In the genomic region with DNA sequence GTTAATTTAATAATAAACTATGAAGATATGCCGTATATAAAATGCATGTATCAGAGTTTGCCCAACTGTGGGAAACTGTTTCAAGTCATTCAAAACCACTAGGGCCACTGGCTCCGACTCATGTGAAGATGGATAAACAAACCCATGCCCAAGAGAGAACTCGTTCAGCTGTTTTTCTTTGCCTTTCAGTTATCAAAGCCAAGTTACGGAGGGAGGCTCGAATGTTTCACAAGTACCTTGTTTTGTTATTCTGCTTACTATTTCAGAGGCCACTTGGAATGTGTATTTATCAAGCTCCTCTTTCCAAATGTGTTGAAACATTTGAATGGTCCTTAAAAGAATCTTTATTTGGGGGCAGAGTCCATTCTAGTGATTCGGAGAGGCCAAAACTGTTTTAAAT, we compare ENCODE assay signal across 17 cellular contexts.
DNase-seq lines count a peak whose midpoint lies in the region; ATAC-seq and TF ChIP-seq lines count a peak whose summit lies in the region.
"Had no signal": no experiment of that assay in that cellular context is flagged by ENCODE, and none has a peak within 500 bp of the region (broad histone marks: within the 10 kb centered on the region; RNA-seq: fewer than 3 reads in every experiment).

No MANE protein-coding gene starts in this region.

- no peak overlapping the region for H3K4me3 Mint-ChIP-seq in activated T-helper 1 cell treated with anti-CD3 and anti-CD28 coated beads, Interleukin-12 subunit alpha, Interleukin-12 subunit beta, Interleukin-2, Interleukin-4 antibody, amounts not matched to agents 30 ng/mL and 10 ng/mL and 1 ng/mL, durations not matched to agents 14 hours and 24 hours and 36 hours
- H3K4me3 Mint-ChIP-seq: activated CD4-positive, alpha-beta T cell treated with anti-CD3 and anti-CD28 coated beads, Interleukin-2, amount 10 ng/mL, durations not matched to agents 7 days and 5 days; activated T-cell treated with anti-CD3 and anti-CD28 coated beads, Interleukin-2, amount 50 U/mL, for 4 hours; immature natural killer cell had no signal

- in situ Hi-C loops in gastrocnemius medialis (cut with MboI; ENCODE audit: low sequenced_read_pairs in 4 of 4), result no loop called here

- intact Hi-C loops in right cardiac atrium (cut with DNase I), result no loop called here
- intact Hi-C loops in gastrocnemius medialis (cut with DNase I; ENCODE audit: low total_unique reads), result loop anchor here (5.0 kb wide), 1 partner anchor 46 kb away; no protein-coding TSS in a partner anchor
- intact Hi-C loops in activated T-helper 1 cell treated with anti-CD3 and anti-CD28 coated beads, Interleukin-12 subunit alpha, Interleukin-12 subunit beta, Interleukin-2, Interleukin-4 antibody, amounts not matched to agents 30 ng/mL and 10 ng/mL and 1 ng/mL, durations not matched to agents 14 hours and 24 hours and 36 hours (cut with micrococcal nuclease), result no loop called here
- intact Hi-C loops in adrenal gland (cut with DNase I), result no loop called here

- H3K4me1 Mint-ChIP-seq in activated T-helper 1 cell treated with anti-CD3 and anti-CD28 coated beads, Interleukin-12 subunit alpha, Interleukin-12 subunit beta, Interleukin-2, Interleukin-4 antibody, amounts not matched to agents 30 ng/mL and 10 ng/mL and 1 ng/mL, durations not matched to agents 14 hours and 24 hours and 36 hours (ENCODE audit: low read depth), result no peaks in the 10 kb centered on the region
- H3K4me1 Mint-ChIP-seq: activated CD4-positive, alpha-beta T cell treated with anti-CD3 and anti-CD28 coated beads, Interleukin-2, amount 10 ng/mL, durations not matched to agents 7 days and 5 days; immature natural killer cell had no signal

- ATAC-seq in right cardiac atrium, result peak; percentile 39 to 64
- ATAC-seq in gastrocnemius medialis, result peak; percentile 73 to 74
- ATAC-seq: activated T-cell treated with anti-CD3 and anti-CD28 coated beads, Interleukin-2, amount 50 U/mL, for 4 hours had no signal

- H3K27me3 ChIP-seq in right cardiac atrium (ENCODE audit: control insufficient read depth, insufficient read depth) (no peaks in the 10 kb centered on the region), gastrocnemius medialis (no peaks in the 10 kb centered on the region), adrenal gland (no peaks in the 10 kb centered on the region)

- TF ChIP-seq CTCF in gastrocnemius medialis (IDR thresholded peaks at IDR 0.05 in 4 of 5, conservative IDR thresholded peaks at IDR 0.05 in 1 of 5), result no peak
- no peak for TF ChIP-seq CTCF in adrenal gland (IDR thresholded peaks at IDR 0.05)

- TF ChIP-seq POLR2A in gastrocnemius medialis (IDR thresholded peaks at IDR 0.05), result no peak
- no peak for TF ChIP-seq POLR2A in adrenal gland (IDR thresholded peaks at IDR 0.05)

- 61% methylated on average over 6 of the region's 6 CpGs for WGBS in right cardiac atrium
- 80 to 90% (median 84%) methylated on average over 6 of the region's 6 CpGs for whole genome bisulfite sequencing in adrenal gland, 4 donors

- H3K27ac Mint-ChIP-seq in activated T-helper 1 cell treated with anti-CD3 and anti-CD28 coated beads, Interleukin-12 subunit alpha, Interleukin-12 subunit beta, Interleukin-2, Interleukin-4 antibody, amounts not matched to agents 30 ng/mL and 10 ng/mL and 1 ng/mL, durations not matched to agents 14 hours and 24 hours and 36 hours, result no peak overlapping the region
- H3K27ac Mint-ChIP-seq: activated CD4-positive, alpha-beta T cell treated with anti-CD3 and anti-CD28 coated beads, Interleukin-2, amount 10 ng/mL, durations not matched to agents 7 days and 5 days; immature natural killer cell had no signal

- H3K27ac ChIP-seq in right cardiac atrium (ENCODE audit: low read length) (no peak overlapping the region), gastrocnemius medialis (peak overlapping the region; percentile 47 to 67 (median 64)), adrenal gland (no peak overlapping the region)

- H3K36me3 ChIP-seq in gastrocnemius medialis, result no peaks in the 10 kb centered on the region
- H3K36me3 ChIP-seq in adrenal gland (replicated peaks in 1 of 2), result peaks cover 0 to 5% of the 10 kb centered on the region in 2 donors

- peaks cover 4% of the 10 kb centered on the region for H3K27me3 Mint-ChIP-seq in activated T-helper 1 cell treated with anti-CD3 and anti-CD28 coated beads, Interleukin-12 subunit alpha, Interleukin-12 subunit beta, Interleukin-2, Interleukin-4 antibody, amounts not matched to agents 30 ng/mL and 10 ng/mL and 1 ng/mL, durations not matched to agents 14 hours and 24 hours and 36 hours (ENCODE audit: insufficient read depth)
- H3K27me3 Mint-ChIP-seq: activated CD4-positive, alpha-beta T cell treated with anti-CD3 and anti-CD28 coated beads, Interleukin-2, amount 10 ng/mL, durations not matched to agents 7 days and 5 days had no signal

- no peaks in the 10 kb centered on the region for H3K9me3 Mint-ChIP-seq in activated T-helper 1 cell treated with anti-CD3 and anti-CD28 coated beads, Interleukin-12 subunit alpha, Interleukin-12 subunit beta, Interleukin-2, Interleukin-4 antibody, amounts not matched to agents 30 ng/mL and 10 ng/mL and 1 ng/mL, durations not matched to agents 14 hours and 24 hours and 36 hours
- H3K9me3 Mint-ChIP-seq: activated CD4-positive, alpha-beta T cell treated with anti-CD3 and anti-CD28 coated beads, Interleukin-2, amount 10 ng/mL, durations not matched to agents 7 days and 5 days; activated T-cell treated with anti-CD3 and anti-CD28 coated beads, Interleukin-2, amount 50 U/mL, for 4 hours; immature natural killer cell had no signal

- H3K9me3 ChIP-seq in right cardiac atrium (ENCODE audit: control insufficient read depth, low read length) (no peaks in the 10 kb centered on the region), gastrocnemius medialis (no peaks in the 10 kb centered on the region), adrenal gland (replicated peaks in 1 of 3) (no peaks in the 10 kb centered on the region)
- H3K9me3 ChIP-seq: Caco-2 had no signal

- DNase-seq in AG20443 (ENCODE audit: low spot score), result peak; percentile 21
- DNase-seq in brain pericyte (ENCODE audit: low read depth, low spot score), result peak; percentile 40
- DNase-seq in right cardiac atrium, result peak in 1 of 3 donors; percentile 54
- peak; percentile 40 to 52 for DNase-seq in gastrocnemius medialis
- no peak for DNase-seq in OCI-M1 (lab: John Stamatoyannopoulos, UW)
- DNase-seq in activated T-helper 1 cell treated with anti-CD3 and anti-CD28 coated beads, Interleukin-12 subunit alpha, Interleukin-12 subunit beta, Interleukin-2, Interleukin-4 antibody, amounts not matched to agents 30 ng/mL and 10 ng/mL and 1 ng/mL, durations not matched to agents 14 hours and 24 hours and 36 hours (ENCODE audit: low spot score), result no peak
- no peak for DNase-seq in adrenal gland
- DNase-seq in NCI-H2227 (lab: John Stamatoyannopoulos, UW; ENCODE audit: unreplicated experiment), result no peak
- DNase-seq: activated CD4-positive, alpha-beta T cell treated with anti-CD3 and anti-CD28 coated beads, Interleukin-2, amount 10 ng/mL, durations not matched to agents 7 days and 5 days; activated T-cell treated with anti-CD3 and anti-CD28 coated beads, Interleukin-2, amount 50 U/mL, for 4 hours; Caco-2; effector CD8-positive, alpha-beta T cell; GF-D8; immature natural killer cell; NCI-H2171; SIG-M5; stimulated activated CD4-positive, alpha-beta T cell treated with anti-CD3 and anti-CD28 coated beads, Interleukin-4, amount 100 ng/mL, for 24 hours had no signal

- H3K4me3 ChIP-seq in right cardiac atrium (ENCODE audit: low read length), result no peak overlapping the region
- H3K4me3 ChIP-seq in gastrocnemius medialis, result no peak overlapping the region
- no peak overlapping the region for H3K4me3 ChIP-seq in adrenal gland

- H3K36me3 Mint-ChIP-seq in activated T-helper 1 cell treated with anti-CD3 and anti-CD28 coated beads, Interleukin-12 subunit alpha, Interleukin-12 subunit beta, Interleukin-2, Interleukin-4 antibody, amounts not matched to agents 30 ng/mL and 10 ng/mL and 1 ng/mL, durations not matched to agents 14 hours and 24 hours and 36 hours (ENCODE audit: low read depth), result no peaks in the 10 kb centered on the region
- H3K36me3 Mint-ChIP-seq: immature natural killer cell had no signal

- no peaks in the 10 kb centered on the region for H3K4me1 ChIP-seq in right cardiac atrium (ENCODE audit: control insufficient read depth, insufficient read depth, low read length)
- peaks cover 0 to 7% of the 10 kb centered on the region in 2 donors for H3K4me1 ChIP-seq in gastrocnemius medialis
- H3K4me1 ChIP-seq in adrenal gland (replicated peaks in 1 of 2), result peaks cover 0 to 7% of the 10 kb centered on the region in 2 donors
- H3K4me1 ChIP-seq: Caco-2 had no signal

Comparison
In these comparisons a context has a peak if more than half of its experiments do, and no peak if none do; other contexts are left out.
1. DNase-seq: peak in AG20443 (single experiment), brain pericyte (single experiment) and gastrocnemius medialis (2 of 2); none in OCI-M1 (single experiment), activated T-helper 1 cell treated with anti-CD3 and anti-CD28 coated beads, Interleukin-12 subunit alpha, Interleukin-12 subunit beta, Interleukin-2, Interleukin-4 antibody, amounts not matched to agents 30 ng/mL and 10 ng/mL and 1 ng/mL, durations not matched to agents 14 hours and 24 hours and 36 hours (single experiment), adrenal gland (0 of 7) and NCI-H2227 (single experiment).
2. H3K27ac ChIP-seq: peak in gastrocnemius medialis (4 of 4); none in right cardiac atrium (single experiment) and adrenal gland (0 of 5).